Comparison of ENCODE assay signal across 8 cellular contexts in genomic region chr17:68101992-68102758, GRCh38.
DNase-seq lines count a peak whose midpoint lies in the region; ATAC-seq and TF ChIP-seq lines count a peak whose summit lies in the region.

No MANE protein-coding gene starts in this region.

- H3K4me2 ChIP-seq in skeletal muscle satellite cell (ENCODE audit: low read length), result peak overlapping the region; percentile 93

- no peaks in the 10 kb centered on the region for H3K36me3 ChIP-seq in iPS-15b (ENCODE audit: control insufficient read depth, insufficient read depth, low read length)
- no peaks in the 10 kb centered on the region for H3K36me3 ChIP-seq in skeletal muscle satellite cell (ENCODE audit: insufficient read depth, low read length)

- H3K4me1 ChIP-seq in iPS-15b (ENCODE audit: control insufficient read depth, insufficient read depth, low read length) (peaks cover 2% of the 10 kb centered on the region), skeletal muscle satellite cell (ENCODE audit: control insufficient read depth, insufficient read depth, low read length) (peaks cover 9% of the 10 kb centered on the region)

- H3K27ac ChIP-seq in angular gyrus (ENCODE audit: low read depth, low read length), result peak overlapping the region; percentile 66

- H3K4me3 ChIP-seq in GM12875 (ENCODE audit: low read depth, low read length) (peak overlapping the region; percentile 17), iPS-15b (ENCODE audit: low read depth, low read length) (peak overlapping the region; percentile 69), skeletal muscle satellite cell (ENCODE audit: low read length) (peak overlapping the region; percentile 91)

- peaks cover 26% of the 10 kb centered on the region for H3K27me3 ChIP-seq in iPS-15b (ENCODE audit: control insufficient read depth, insufficient read depth, low read length)
- no peaks in the 10 kb centered on the region for H3K27me3 ChIP-seq in skeletal muscle satellite cell (ENCODE audit: control insufficient read depth, insufficient read depth, low read length)

- H3K9me3 ChIP-seq in iPS-15b (ENCODE audit: control insufficient read depth, insufficient read depth, low read length) (no peaks in the 10 kb centered on the region), skeletal muscle satellite cell (replicated peaks; ENCODE audit: low read length) (no peaks in the 10 kb centered on the region)

- no peak for TF ChIP-seq CTCF in GM12875 (IDR thresholded peaks at IDR 0.05; ENCODE audit: borderline replicate concordance, insufficient read depth, low read depth, low read length)

- H3K9ac ChIP-seq in iPS-15b (ENCODE audit: low read depth, low read length) (no peak overlapping the region), skeletal muscle satellite cell (ENCODE audit: low read depth, low read length) (peak overlapping the region; percentile 90)

- DNase-seq in NCI-H510A treated with DMSO at 0.1 percent for 48 hours (lab: John Stamatoyannopoulos, UW) (peak; percentile 36), 8988T (no peak), hippocampal formation (lab: John Stamatoyannopoulos, UW) (no peak)

- ATAC-seq in HG03439 (IDR thresholded peaks at IDR 0.05; ENCODE audit: unreplicated experiment), result no peak

Comparison
In these comparisons a context has a peak if more than half of its experiments do, and no peak if none do; other contexts are left out.
1. H3K4me3 ChIP-seq: peak in every context shown above with its lines; median percentile 91 in skeletal muscle satellite cell; 69 in iPS-15b; 17 in GM12875.